In genomic region chr2:68838641-68839040, GRCh38 we compare ENCODE assay signal across 32 cellular contexts. TPM values are rescaled to one million over a fixed set of nuclear protein-coding genes. Genes with fewer than 3 reads are reported as not detected.
"Had no signal": no experiment of that assay in that cellular context is flagged by ENCODE, and none has a peak within 500 bp of the region (broad histone marks: within the 10 kb centered on the region; RNA-seq: fewer than 3 reads in every experiment).

No MANE protein-coding gene starts in this region.

- DNase-seq: activated CD4-positive, alpha-beta T cell treated with anti-CD3 and anti-CD28 coated beads for 1 hour; activated CD4-positive, CD25-positive, alpha-beta regulatory T cell; activated effector memory CD4-positive, alpha-beta T cell treated with anti-CD3 and anti-CD28 coated beads, Interleukin-2, amount 50 U/mL, for 16 hours; activated naive CD4-positive, alpha-beta T cell; activated naive CD4-positive, alpha-beta T cell treated with anti-CD3 and anti-CD28 coated beads, Interleukin-2, amount 50 U/mL, for 16 hours; amniotic stem cell; aorta; brain microvascular endothelial cell; NCI-H1105; NCI-H1417 treated with DMSO at 0.1 percent for 48 hours; NCI-H187 treated with DMSO at 0.1 percent for 48 hours; NCI-H2081; NCI-H2171 treated with DMSO at 0.1 percent for 48 hours; NCI-H2227 treated with DMSO at 0.1 percent for 48 hours; NCI-H446; NCI-H510A treated with DMSO at 0.1 percent for 48 hours; NCI-H526 treated with DMSO at 0.1 percent for 48 hours; NCI-H774; SIG-M5; T1000 had no signal

- H3K36me3 ChIP-seq: brain microvascular endothelial cell, WERI-Rb-1 had no signal

- H3K27me3 ChIP-seq: brain microvascular endothelial cell had no signal

- ATAC-seq: Right ventricle myocardium inferior had no signal

- H3K9me3 Mint-ChIP-seq: activated T-helper 17 cell treated with anti-CD3 and anti-CD28 coated beads, Interleukin-2, amount 50 U/mL, for 72 hours had no signal

- H3K4me2 ChIP-seq: PC-9 had no signal

- H3K4me3 ChIP-seq: PC-9 had no signal

- H3K36me3 Mint-ChIP-seq: activated naive CD8-positive, alpha-beta T cell treated with anti-CD3 and anti-CD28 coated beads for 36 hours had no signal

- H2AFZ ChIP-seq: PC-9 had no signal

- H3K27ac Mint-ChIP-seq: activated CD8-positive, alpha-beta T cell treated with anti-CD3 and anti-CD28 coated beads for 36 hours; activated naive CD8-positive, alpha-beta T cell treated with anti-CD3 and anti-CD28 coated beads for 36 hours had no signal

- H3K27me3 Mint-ChIP-seq: activated CD8-positive, alpha-beta T cell treated with anti-CD3 and anti-CD28 coated beads for 36 hours; activated T-helper 17 cell treated with anti-CD3 and anti-CD28 coated beads, Interleukin-2, amount 50 U/mL, for 72 hours had no signal

- H3K4me3 Mint-ChIP-seq: activated CD4-positive, alpha-beta T cell treated with anti-CD3 and anti-CD28 coated beads, Interleukin-2, amount 10 ng/mL, durations not matched to agents 24 days and 14 days; activated CD8-positive, alpha-beta T cell treated with anti-CD3 and anti-CD28 coated beads for 36 hours; activated naive CD8-positive, alpha-beta T cell treated with anti-CD3 and anti-CD28 coated beads for 36 hours had no signal

- H3K27ac ChIP-seq: brain microvascular endothelial cell, PC-9, RWPE1, WERI-Rb-1 had no signal

RNA-seq across cellular contexts. Expression of gene BMP10, which starts 32.6 kb away (rescaled TPM):
- total RNA-seq: activated CD4-positive, alpha-beta T cell treated with anti-CD3 and anti-CD28 coated beads, Interleukin-2, amount 10 ng/mL, durations not matched to agents 24 days and 14 days; activated CD8-positive, alpha-beta memory T cell treated with anti-CD3 and anti-CD28 coated beads for 36 hours; activated CD8-positive, alpha-beta T cell treated with anti-CD3 and anti-CD28 coated beads for 36 hours; activated naive CD8-positive, alpha-beta T cell treated with anti-CD3 and anti-CD28 coated beads for 36 hours; activated T-cell treated with anti-CD3 and anti-CD28 coated beads, Interleukin-2, amount 50 U/mL, for 72 hours; activated T-helper 17 cell treated with anti-CD3 and anti-CD28 coated beads, Interleukin-2, amount 50 U/mL, for 72 hours; aorta; MCF 10A; PC-9; SK-MEL-5 had no signal
